Comparison of ENCODE assay signal across 8 cellular contexts in the genomic region with DNA sequence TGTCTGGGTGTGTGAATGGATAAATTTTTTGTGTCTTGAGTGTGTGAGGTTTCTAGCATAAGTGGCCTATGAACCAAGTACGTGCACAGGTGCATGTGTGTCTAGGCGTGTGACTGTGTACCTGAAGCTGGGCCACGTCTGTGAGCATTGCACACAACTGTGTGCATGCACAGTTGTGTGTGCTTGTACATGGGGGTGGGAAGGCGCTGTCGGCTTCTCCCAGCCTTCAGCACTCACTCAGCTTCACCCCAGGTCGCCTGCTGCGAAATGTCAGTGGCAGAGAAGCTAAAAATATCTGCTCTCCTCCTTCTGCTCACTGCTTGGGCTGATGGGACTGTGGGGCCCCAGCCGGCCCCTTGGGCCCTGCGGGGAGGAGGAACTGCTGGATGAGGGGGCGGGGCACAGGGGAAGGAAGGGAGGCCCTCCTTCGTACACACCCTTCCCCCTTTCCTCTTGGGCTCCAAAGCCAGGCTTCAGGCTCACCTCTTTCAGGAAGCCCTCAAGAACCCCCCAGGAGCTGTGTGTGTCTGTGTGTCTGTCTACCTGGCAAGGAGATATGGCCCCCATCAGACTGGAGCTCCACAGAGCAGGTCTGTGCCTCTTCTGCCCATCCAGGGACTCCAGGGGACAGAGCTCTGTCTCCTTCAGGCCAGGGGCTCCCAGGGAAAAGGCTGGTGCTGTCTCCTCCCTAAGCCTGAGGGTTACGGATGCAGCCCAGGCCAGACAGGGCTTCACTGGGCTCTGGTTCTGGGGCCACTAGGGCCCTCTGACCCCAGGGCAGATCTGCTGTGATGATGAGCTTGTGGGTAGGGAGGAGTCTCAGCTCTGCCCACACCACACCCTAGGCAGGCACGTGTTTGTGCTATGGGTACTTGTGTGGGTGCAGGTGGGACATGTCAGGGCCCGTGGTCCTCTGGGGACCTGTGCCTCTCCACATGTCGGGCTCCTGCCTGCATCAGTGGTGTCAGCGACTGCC. TPM values are rescaled to one million over a fixed set of nuclear protein-coding genes. Genes with fewer than 3 reads are reported as not detected.
DNase-seq lines count a peak whose midpoint lies in the region; ATAC-seq, FAIRE-seq and TF ChIP-seq lines count a peak whose summit lies in the region.

No MANE protein-coding gene starts in this region.

- peaks cover 69% of the 10 kb centered on the region for H3K4me1 Mint-ChIP-seq in activated naive CD8-positive, alpha-beta T cell (ENCODE audit: low read depth)

- H3K36me3 Mint-ChIP-seq in activated naive CD8-positive, alpha-beta T cell = no peaks in the 10 kb centered on the region

- H3K36me3 ChIP-seq in sigmoid colon = no peaks in the 10 kb centered on the region
- no peaks in the 10 kb centered on the region for H3K36me3 ChIP-seq in BE2C

- intact Hi-C loops in left ventricle myocardium superior (cut with micrococcal nuclease) = no loop called here
- intact Hi-C loops in sigmoid colon (cut with DNase I) = loop anchor here (5.0 kb wide), 1 partner anchor 47 kb away; no protein-coding TSS in a partner anchor

- H3K4me1 ChIP-seq in sigmoid colon (peaks cover 0 to 93% (median 91%) of the 10 kb centered on the region in 4 donors), BE2C (peaks cover 12% of the 10 kb centered on the region)

- H3K4me3 ChIP-seq in sigmoid colon (peak overlapping the region; percentile 11 to 52 (median 23)), BE2C (ENCODE audit: low read depth, low read length) (no peak overlapping the region)

- H3K27ac Mint-ChIP-seq in activated naive CD8-positive, alpha-beta T cell = peak overlapping the region; percentile 88

- H3K9me3 ChIP-seq in sigmoid colon = no peaks in the 10 kb centered on the region
- no peaks in the 10 kb centered on the region for H3K9me3 ChIP-seq in BE2C

- WGBS in sigmoid colon, 2 donors = 20 to 36% methylated on average over 16 of the region's 16 CpGs

- peak in 1 of 4 donors; percentile 7 for TF ChIP-seq EP300 in sigmoid colon (IDR thresholded peaks at IDR 0.05)

- H3K27me3 ChIP-seq in sigmoid colon (no peaks in the 10 kb centered on the region), BE2C (no peaks in the 10 kb centered on the region)

- peak overlapping the region; percentile 77 for H3K4me3 Mint-ChIP-seq in activated naive CD8-positive, alpha-beta T cell

- TF ChIP-seq CTCF in sigmoid colon (IDR thresholded peaks at IDR 0.05) = no peak
- no peak for TF ChIP-seq CTCF in BE2C (IDR thresholded peaks at IDR 0.05; ENCODE audit: low read depth, low read length)

- peak; percentile 49 for ATAC-seq in HG03175 (IDR thresholded peaks at IDR 0.05; ENCODE audit: unreplicated experiment)
- peak; percentile 72 for ATAC-seq in left ventricle myocardium superior
- ATAC-seq in HG02938 (IDR thresholded peaks at IDR 0.05; ENCODE audit: unreplicated experiment) = no peak

- peak overlapping the region; percentile 90 to 96 (median 94) for H3K27ac ChIP-seq in sigmoid colon

- FAIRE-seq in GM12891 (lab: Jason Lieb, UNC) = peak; percentile 93

- peak; percentile 82 for DNase-seq in GM12891 (ENCODE audit: insufficient read length, low spot score)
- peak; percentile 31 for DNase-seq in OCI-M2 (lab: John Stamatoyannopoulos, UW; ENCODE audit: unreplicated experiment)
- DNase-seq in left ventricle myocardium superior = peak; percentile 92
- DNase-seq in sigmoid colon = peak; percentile 93
- no peak for DNase-seq in BE2C

- no peak; the same call in 1 of the 2 replicates for TF ChIP-seq POLR2A in GM12891 (IDR thresholded peaks at IDR 0.05; ENCODE audit: low read depth, low read length)
- no peak for TF ChIP-seq POLR2A in sigmoid colon (IDR thresholded peaks at IDR 0.05)

- no peaks in the 10 kb centered on the region for H3K27me3 Mint-ChIP-seq in activated naive CD8-positive, alpha-beta T cell

- H3K9me3 Mint-ChIP-seq in activated naive CD8-positive, alpha-beta T cell (ENCODE audit: low read depth) = no peaks in the 10 kb centered on the region

TF ChIP-seq in GM12891, 5 proteins besides CTCF, POLR2A, EP300 and RAD21:
- TF ChIP-seq PAX5 (IDR thresholded peaks at IDR 0.05; ENCODE audit: insufficient read depth, low read length, severe bottlenecking) (no peak), TAF1 (IDR thresholded peaks at IDR 0.05; ENCODE audit: low read depth, low read length) (no peak), POLR2AphosphoS5 (IDR thresholded peaks at IDR 0.05; ENCODE audit: low read depth, low read length) (no peak), POU2F2 (IDR thresholded peaks at IDR 0.05; ENCODE audit: low read depth, low read length) (0 out of 2 replicates have a peak, but pooled peaks have one; percentile 21), SPI1 (IDR thresholded peaks at IDR 0.05; ENCODE audit: low read depth, low read length) (peak; percentile 64)
TF ChIP-seq in GM12891: peak in this region for 2.

RNA-seq across cellular contexts. Expression of gene WASF2, which starts 35.6 kb away (rescaled TPM):
- 54.8 TPM for polyA plus RNA-seq in GM12891 (2012; ENCODE audit: low read depth, missing spikeins)
- total RNA-seq in left ventricle myocardium superior (59.1 TPM), sigmoid colon (10 to 100 TPM; 43.9 to 63.2 (median 59.9) TPM)
- 10 to 100 TPM; 30.0 to 69.6 (median 30.5) TPM for polyA plus RNA-seq in sigmoid colon
- 23.6 TPM for polyA plus RNA-seq in BE2C (2012; ENCODE audit: insufficient read depth, insufficient read length, low read depth)
